ENCODE assay signal across 7 cellular contexts in genomic region chr2:69893684-69894481, GRCh38. TPM values are rescaled to one million over a fixed set of nuclear protein-coding genes. Genes with fewer than 3 reads are reported as not detected.
DNase-seq lines count a peak whose midpoint lies in the region; ATAC-seq and TF ChIP-seq lines count a peak whose summit lies in the region.

SNRNP27 (plus strand) TSS chr2:69893956; CDS start chr2:69893985, 29 bp downstream.

- peak; percentile 75 for ATAC-seq in GM18502 (IDR thresholded peaks at IDR 0.05; ENCODE audit: poor library complexity, unreplicated experiment)
- peak; percentile 73 for ATAC-seq in HG03135 (IDR thresholded peaks at IDR 0.05; ENCODE audit: unreplicated experiment)

- H3K36me3 ChIP-seq in colonic mucosa = peaks cover 4% of the 10 kb centered on the region

- H3K27me3 Mint-ChIP-seq in activated CD4-positive, alpha-beta T cell treated with anti-CD3 and anti-CD28 coated beads, Interleukin-2, amount 10 ng/mL, durations not matched to agents 24 days and 14 days = no peaks in the 10 kb centered on the region

- H3K9me3 ChIP-seq in colonic mucosa = no peaks in the 10 kb centered on the region

- H3K27me3 ChIP-seq in colonic mucosa = no peaks in the 10 kb centered on the region

- DNase-seq in NCI-H526 treated with DMSO at 0.1 percent for 48 hours (lab: John Stamatoyannopoulos, UW) = peak; percentile 58
- peak; percentile 93 for DNase-seq in activated CD4-positive, alpha-beta T cell treated with anti-CD3 and anti-CD28 coated beads, Interleukin-2, amount 10 ng/mL, durations not matched to agents 24 days and 14 days
- DNase-seq in colonic mucosa = peak; percentile 83
- peak; percentile 81 for DNase-seq in kidney tubule cell (ENCODE audit: low spot score)
- DNase-seq in stimulated activated CD4-positive, alpha-beta T cell treated with anti-CD3 and anti-CD28 coated beads, Interleukin-1b, Interleukin-23, amount 100 ng/mL, for 1 hour (ENCODE audit: low read depth in 2 of 2) = peak; percentile 57 to 65

- peak within 1 kb of the TSS; percentile 45 for H3K27ac ChIP-seq in colonic mucosa

- H3K4me1 ChIP-seq in colonic mucosa = peaks cover 3% of the 10 kb centered on the region

- peaks cover 29% of the 10 kb centered on the region for H3K36me3 Mint-ChIP-seq in activated CD4-positive, alpha-beta T cell treated with anti-CD3 and anti-CD28 coated beads, Interleukin-2, amount 10 ng/mL, durations not matched to agents 24 days and 14 days (ENCODE audit: low read depth)

- peak within 1 kb of the TSS; percentile 97 for H3K27ac Mint-ChIP-seq in activated CD4-positive, alpha-beta T cell treated with anti-CD3 and anti-CD28 coated beads, Interleukin-2, amount 10 ng/mL, durations not matched to agents 24 days and 14 days

- peaks cover 9% of the 10 kb centered on the region for H3K9me3 Mint-ChIP-seq in activated CD4-positive, alpha-beta T cell treated with anti-CD3 and anti-CD28 coated beads, Interleukin-2, amount 10 ng/mL, durations not matched to agents 24 days and 14 days

- H3K9ac ChIP-seq in colonic mucosa (ENCODE audit: low read depth in 2 of 2, low read length in 2 of 2) = peak within 1 kb of the TSS; percentile 90 to 92

- intact Hi-C loops in activated CD4-positive, alpha-beta T cell treated with anti-CD3 and anti-CD28 coated beads, Interleukin-2, amount 10 ng/mL, durations not matched to agents 24 days and 14 days (cut with micrococcal nuclease) = loop anchor here (2.0 to 10.0 kb wide), 2 partner anchors 21 to 169 kb away; partner anchors contain the start of gene MXD1
- intact Hi-C loops in colonic mucosa (cut with DNase I) = loop anchor here (10.0 kb wide), 1 partner anchor 169 kb away; no protein-coding TSS in a partner anchor

- H3K4me3 ChIP-seq in colonic mucosa = peak within 1 kb of the TSS; percentile 58

- TF ChIP-seq CTCF in colonic mucosa (IDR thresholded peaks at IDR 0.05) = no peak

- H3K4me1 Mint-ChIP-seq in activated CD4-positive, alpha-beta T cell treated with anti-CD3 and anti-CD28 coated beads, Interleukin-2, amount 10 ng/mL, durations not matched to agents 24 days and 14 days = peaks cover 28% of the 10 kb centered on the region

- H3K4me3 Mint-ChIP-seq in activated CD4-positive, alpha-beta T cell treated with anti-CD3 and anti-CD28 coated beads, Interleukin-2, amount 10 ng/mL, durations not matched to agents 24 days and 14 days = peak within 1 kb of the TSS; percentile 99

RNA-seq across cellular contexts. Expression of gene SNRNP27, which starts in this region (rescaled TPM):
- 61.1 and 63.3 TPM in 2 replicates for total RNA-seq in activated CD4-positive, alpha-beta T cell treated with anti-CD3 and anti-CD28 coated beads, Interleukin-2, amount 10 ng/mL, durations not matched to agents 24 days and 14 days
- 10 to 100 TPM; 30.8 to 34.8 TPM for total RNA-seq in colonic mucosa

Comparison
In these comparisons a context has a peak if more than half of its experiments do, and no peak if none do; other contexts are left out.
1. Peak in every context shown above with its lines: DNase-seq, ATAC-seq, H3K4me3 ChIP-seq and H3K27ac ChIP-seq.